In genomic region chr13:49213997-49214916, GRCh38 we compare ENCODE assay signal across 1 cellular context.
TF ChIP-seq lines count a peak whose summit lies in the region.

No MANE protein-coding gene starts in this region.

TF ChIP-seq in HEK293, 187 proteins besides CTCF, POLR2A, EP300 and RAD21 (continued from another document):
- TF ChIP-seq FEZF1 (tag by site-specific recombination; IDR thresholded peaks at IDR 0.05) = 0 out of 2 replicates have a peak, but pooled peaks have one; percentile 12
